14 cellular contexts compared by ENCODE assay signal in genomic region chrX:55867708-55868107, GRCh38.
A peak's percentile ranks its signal among the peaks of the same experiment; 100 is the strongest.
DNase-seq lines count a peak whose midpoint lies in the region; ATAC-seq, FAIRE-seq and TF ChIP-seq lines count a peak whose summit lies in the region.
"Had no signal": no experiment of that assay in that cellular context is flagged by ENCODE, and none has a peak within 500 bp of the region (broad histone marks: within the 10 kb centered on the region; RNA-seq: fewer than 3 reads in every experiment).

No MANE protein-coding gene starts in this region.

- no peak for DNase-seq in GM12878 (ENCODE audit: low read depth, low spot score)
- no peak for DNase-seq in activated T-cell treated with anti-CD3 and anti-CD28 coated beads, Interleukin-2, amount 50 U/mL, for 1 hour
- DNase-seq in ovary, result no peak
- no peak for DNase-seq in right cardiac atrium
- DNase-seq in esophagus muscularis mucosa (ENCODE audit: extremely low spot score), result no peak
- DNase-seq: COR-L47, cortex of kidney, NCI-H345, right lobe of liver, substantia nigra had no signal

- H3K9me3 ChIP-seq in GM12878 (replicated peaks; ENCODE audit: control insufficient read depth, insufficient read depth, low read length) (no peaks in the 10 kb centered on the region), ovary (no peaks in the 10 kb centered on the region), right cardiac atrium (ENCODE audit: control insufficient read depth, low read length) (no peaks in the 10 kb centered on the region), esophagus muscularis mucosa (no peaks in the 10 kb centered on the region)
- H3K9me3 ChIP-seq: right lobe of liver had no signal

- H3K4me2 ChIP-seq in GM12878 (ENCODE audit: control insufficient read depth, insufficient read depth), result peak overlapping the region; percentile 2; the same call in 1 of the 2 replicates

- H3K4me1 ChIP-seq in GM12878 (ENCODE audit: control insufficient read depth, insufficient read depth, low read length) (peaks cover 8% of the 10 kb centered on the region), ovary (ENCODE audit: insufficient read depth) (no peaks in the 10 kb centered on the region), right cardiac atrium (ENCODE audit: control insufficient read depth, insufficient read depth, low read length) (no peaks in the 10 kb centered on the region), esophagus muscularis mucosa (no peaks in the 10 kb centered on the region)
- H3K4me1 ChIP-seq: right lobe of liver had no signal

- H4K20me1 ChIP-seq in GM12878 (ENCODE audit: control insufficient read depth, insufficient read depth), result no peaks in the 10 kb centered on the region

- RAD21 ChIA-PET in GM12878 (lab: Charles Lee; ENCODE audit: unreplicated experiment), result interaction anchor here (0.7 to 3.4 kb wide), 4 partner anchors 41 to 866 kb away, joined by 3 to 10 read pairs (median 6); no protein-coding TSS in a partner anchor

- 0% methylated on average over 1 of the region's 1 CpG for WGBS in GM12878 (ENCODE audit: insufficient coverage, insufficient replicate concordance, low lambda C conversion rate, missing lambda C conversion rate)
- 77 to 85% (median 79%) methylated on average over 1 of the region's 1 CpG for WGBS in ovary, 3 donors
- WGBS in right cardiac atrium, result 100% methylated on average over 1 of the region's 1 CpG
- 64% methylated on average over 1 of the region's 1 CpG for WGBS in esophagus muscularis mucosa

- SMC1A ChIA-PET in GM12878 (lab: Charles Lee; ENCODE audit: uncharacterized antibody, unreplicated experiment), result interaction anchor here (1.5 to 2.5 kb wide), 6 partner anchors 9 to 366 kb away, joined by 4 to 12 read pairs (median 8); no protein-coding TSS in a partner anchor

- ATAC-seq in GM19043 (IDR thresholded peaks at IDR 0.05; ENCODE audit: low read depth, unreplicated experiment) (peak; percentile 49), GM21737 (IDR thresholded peaks at IDR 0.05; ENCODE audit: unreplicated experiment) (peak; percentile 56), HG03103 (IDR thresholded peaks at IDR 0.05; ENCODE audit: low read depth, unreplicated experiment) (peak; percentile 42), GM12878 (peak; percentile 84), right cardiac atrium (no peak)
- ATAC-seq: right lobe of liver had no signal

- no peak for FAIRE-seq in GM12878 (lab: Jason Lieb, UNC)
- FAIRE-seq: islet of Langerhans had no signal

- no TSS peak for BruUV-seq in GM12878 (replicated peaks; lab: Mats Ljungman, UMichigan)

- H3K27ac ChIP-seq in GM12878 (ENCODE audit: control insufficient read depth, insufficient read depth) (peak overlapping the region; percentile 57), ovary (no peak overlapping the region), right cardiac atrium (ENCODE audit: low read length) (no peak overlapping the region), esophagus muscularis mucosa (replicated peaks in 1 of 4) (no peak overlapping the region)
- H3K27ac ChIP-seq: right lobe of liver had no signal

- POLR2A ChIA-PET in GM12878 (lab: Charles Lee), result no interaction called here

- H3K36me3 ChIP-seq in GM12878 (ENCODE audit: control insufficient read depth in 2 of 2, insufficient read depth in 2 of 2, low read length in 1 of 2), result no peaks in the 10 kb centered on the region
- no peaks in the 10 kb centered on the region for H3K36me3 ChIP-seq in ovary
- H3K36me3 ChIP-seq in esophagus muscularis mucosa, result no peaks in the 10 kb centered on the region
- H3K36me3 ChIP-seq: right lobe of liver had no signal

- intact Hi-C loops in GM12878 (cut with micrococcal nuclease; ENCODE audit: unreplicated experiment), result loop anchor here (1.0 to 10.0 kb wide), 5 partner anchors 41 to 149 kb away; no protein-coding TSS in a partner anchor
- intact Hi-C loops in ovary (cut with DNase I), result no loop called here
- intact Hi-C loops in right cardiac atrium (cut with DNase I), result no loop called here
- intact Hi-C loops in esophagus muscularis mucosa (cut with DNase I), result no loop called here

- TF ChIP-seq CTCF in GM12878 (IDR thresholded peaks at IDR 0.05 in 2 of 3, conservative IDR thresholded peaks at IDR 0.05 in 1 of 3; ENCODE audit: control insufficient read depth in 2 of 3, extremely low read depth in 1 of 3, insufficient read depth in 1 of 3, low read depth in 3 of 3, low read length in 3 of 3) (no peak), ovary (IDR thresholded peaks at IDR 0.05) (no peak), esophagus muscularis mucosa (IDR thresholded peaks at IDR 0.05) (no peak)

- TF ChIP-seq POLR2A in GM12878 (IDR thresholded peaks at IDR 0.05; ENCODE audit: low read depth, low read length) (no peak), ovary (IDR thresholded peaks at IDR 0.05) (no peak), esophagus muscularis mucosa (IDR thresholded peaks at IDR 0.05; ENCODE audit: low read depth) (no peak)

- TF ChIP-seq EP300 in GM12878 (IDR thresholded peaks at IDR 0.05; ENCODE audit: borderline replicate concordance in 1 of 2, control insufficient read depth in 1 of 2, low read depth in 2 of 2, low read length in 2 of 2), result 0 out of 4 replicates have a peak, but pooled peaks of 1 of the 2 experiments have one; percentile 29
- TF ChIP-seq EP300 in ovary (IDR thresholded peaks at IDR 0.05), result no peak
- TF ChIP-seq EP300 in esophagus muscularis mucosa (IDR thresholded peaks at IDR 0.05), result no peak

- CTCF ChIA-PET in GM12878 (lab: Yijun Ruan, JAX), result interaction anchor here (1.5 kb wide), 1 partner anchor 50 kb away, joined by 4 read pairs; no protein-coding TSS in a partner anchor

- H3K9ac ChIP-seq in GM12878 (ENCODE audit: control insufficient read depth, insufficient read depth, low read length), result peak overlapping the region; percentile 21

- H3K27me3 ChIP-seq in GM12878 (replicated peaks in 1 of 2; ENCODE audit: control insufficient read depth in 2 of 2, insufficient read depth in 2 of 2, low read length in 1 of 2) (no peaks in the 10 kb centered on the region), ovary (no peaks in the 10 kb centered on the region), right cardiac atrium (ENCODE audit: control insufficient read depth, insufficient read depth) (no peaks in the 10 kb centered on the region), esophagus muscularis mucosa (no peaks in the 10 kb centered on the region)
- H3K27me3 ChIP-seq: right lobe of liver had no signal

- H3K4me3 ChIP-seq in GM12878 (no peak overlapping the region), ovary (no peak overlapping the region), right cardiac atrium (ENCODE audit: low read length) (no peak overlapping the region), esophagus muscularis mucosa (no peak overlapping the region)
- H3K4me3 ChIP-seq: right lobe of liver had no signal

- H2AFZ ChIP-seq in GM12878 (ENCODE audit: control insufficient read depth, low read depth, low read length), result no peak overlapping the region

- in situ Hi-C loops in GM12878 (cut with MboI), result no loop called here

- no peaks in the 10 kb centered on the region for H3K79me2 ChIP-seq in GM12878 (ENCODE audit: control insufficient read depth, insufficient read depth, low read length)

- TF ChIP-seq RAD21 in GM12878 (IDR thresholded peaks at IDR 0.05; ENCODE audit: insufficient read depth, low read depth, low read length), result no peak

TF ChIP-seq in GM12878, 131 proteins besides CTCF, POLR2A, EP300 and RAD21 (continues in another document):
- TF ChIP-seq RUNX3 (IDR thresholded peaks at IDR 0.05; ENCODE audit: low read length), result peak; percentile 65
- 0 out of 2 replicates have a peak, but pooled peaks have one; percentile 17 for TF ChIP-seq IRF4 (IDR thresholded peaks at IDR 0.05; ENCODE audit: low read depth, low read length)
- no peak for TF ChIP-seq E4F1 (IDR thresholded peaks at IDR 0.05; ENCODE audit: borderline replicate concordance, partially characterized antibody)
- no peak for TF ChIP-seq ZSCAN29 (IDR thresholded peaks at IDR 0.05)
- no peak for TF ChIP-seq E2F8 (IDR thresholded peaks at IDR 0.05; ENCODE audit: low read depth, partially characterized antibody)
- no peak for TF ChIP-seq CREM (IDR thresholded peaks at IDR 0.05; ENCODE audit: low read depth)

Comparison
In these comparisons a context has a peak if more than half of its experiments do, and no peak if none do; other contexts are left out.
1. ATAC-seq: peak in GM19043 (single experiment), GM21737 (single experiment), HG03103 (single experiment) and GM12878 (single experiment); none in right cardiac atrium (0 of 2).